ENCODE assay signal across 1 cellular context in the genomic region with DNA sequence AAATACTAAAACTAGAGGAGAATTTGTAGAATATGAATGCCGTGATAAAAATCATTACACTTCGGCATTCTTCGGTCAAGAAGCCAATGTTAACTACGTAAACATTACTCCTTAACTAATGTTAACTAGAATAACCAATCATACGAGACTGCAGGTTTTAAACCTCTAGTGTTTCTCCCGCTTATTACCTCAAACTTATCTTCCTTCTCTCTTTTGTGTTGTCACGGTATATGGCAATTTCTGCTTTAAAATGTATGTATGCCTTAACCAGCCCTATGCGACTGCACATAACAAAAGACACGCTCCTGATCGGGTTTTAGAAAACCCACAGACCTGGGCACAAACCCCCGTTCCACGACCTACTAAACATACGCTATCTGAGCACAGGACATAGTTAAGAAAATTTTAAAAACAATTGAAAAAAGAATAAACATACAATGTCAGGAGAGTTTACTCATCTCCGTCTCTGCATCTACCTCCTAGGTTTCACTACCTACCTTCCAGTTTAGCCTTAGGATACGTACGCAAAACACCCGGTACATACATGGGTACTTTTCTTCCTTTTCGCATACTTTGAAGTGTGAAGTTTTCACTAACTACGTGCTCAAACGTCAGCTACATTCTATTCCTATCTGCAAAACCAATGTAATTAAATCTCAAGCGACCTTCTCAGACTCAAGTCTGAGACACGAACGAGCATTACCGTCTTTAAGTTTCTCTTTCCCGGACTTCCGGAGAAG.
TF ChIP-seq lines count a peak whose summit lies in the region.

No MANE protein-coding gene starts in this region.

TF ChIP-seq in HepG2, 621 proteins besides CTCF, POLR2A, EP300 and RAD21:
- TF ChIP-seq ZFP36L1 (CRISPR knock-in tag; IDR thresholded peaks at IDR 0.05) (0 out of 2 replicates have a peak, but pooled peaks have one; percentile 46), SOX5 (CRISPR knock-in tag; IDR thresholded peaks at IDR 0.05; ENCODE audit: borderline replicate concordance) (0 out of 2 replicates have a peak, but pooled peaks have one; percentile 11), NBN (conservative IDR thresholded peaks at IDR 0.05) (no peak), NFYB (CRISPR knock-in tag; IDR thresholded peaks at IDR 0.05) (peak; percentile 35; the same call in 1 of the 2 replicates)
- TF ChIP-seq, protein P1, sequence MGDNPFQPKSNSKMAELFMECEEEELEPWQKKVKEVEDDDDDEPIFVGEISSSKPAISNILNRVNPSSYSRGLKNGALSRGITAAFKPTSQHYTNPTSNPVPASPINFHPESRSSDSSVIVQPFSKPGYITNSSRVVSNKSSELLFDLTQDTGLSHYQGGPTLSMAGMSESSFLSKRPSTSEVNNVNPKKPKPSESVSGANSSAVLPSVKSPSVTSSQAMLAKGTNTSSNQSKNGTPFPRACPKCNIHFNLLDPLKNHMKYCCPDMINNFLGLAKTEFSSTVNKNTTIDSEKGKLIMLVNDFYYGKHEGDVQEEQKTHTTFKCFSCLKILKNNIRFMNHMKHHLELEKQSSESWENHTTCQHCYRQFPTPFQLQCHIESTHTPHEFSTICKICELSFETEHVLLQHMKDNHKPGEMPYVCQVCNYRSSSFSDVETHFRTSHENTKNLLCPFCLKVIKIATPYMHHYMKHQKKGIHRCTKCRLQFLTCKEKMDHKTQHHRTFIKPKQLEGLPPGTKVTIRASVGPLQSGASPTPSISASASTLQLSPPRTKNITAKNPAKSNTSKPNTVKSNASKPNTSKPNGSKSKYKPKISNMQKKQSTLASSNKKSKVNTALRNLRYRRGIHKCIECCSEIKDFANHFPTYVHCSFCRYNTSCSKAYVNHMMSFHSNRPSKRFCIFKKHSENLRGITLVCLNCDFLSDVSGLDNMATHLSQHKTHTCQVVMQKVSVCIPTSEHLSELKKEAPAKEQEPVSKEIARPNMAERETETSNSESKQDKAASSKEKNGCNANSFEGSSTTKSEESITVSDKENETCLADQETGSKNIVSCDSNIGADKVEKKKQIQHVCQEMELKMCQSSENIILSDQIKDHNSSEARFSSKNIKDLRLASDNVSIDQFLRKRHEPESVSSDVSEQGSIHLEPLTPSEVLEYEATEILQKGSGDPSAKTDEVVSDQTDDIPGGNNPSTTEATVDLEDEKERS (CRISPR knock-in tag; IDR thresholded peaks at IDR 0.05): 0 out of 2 replicates have a peak, but pooled peaks have one; percentile 5
- TF ChIP-seq, protein P2, sequence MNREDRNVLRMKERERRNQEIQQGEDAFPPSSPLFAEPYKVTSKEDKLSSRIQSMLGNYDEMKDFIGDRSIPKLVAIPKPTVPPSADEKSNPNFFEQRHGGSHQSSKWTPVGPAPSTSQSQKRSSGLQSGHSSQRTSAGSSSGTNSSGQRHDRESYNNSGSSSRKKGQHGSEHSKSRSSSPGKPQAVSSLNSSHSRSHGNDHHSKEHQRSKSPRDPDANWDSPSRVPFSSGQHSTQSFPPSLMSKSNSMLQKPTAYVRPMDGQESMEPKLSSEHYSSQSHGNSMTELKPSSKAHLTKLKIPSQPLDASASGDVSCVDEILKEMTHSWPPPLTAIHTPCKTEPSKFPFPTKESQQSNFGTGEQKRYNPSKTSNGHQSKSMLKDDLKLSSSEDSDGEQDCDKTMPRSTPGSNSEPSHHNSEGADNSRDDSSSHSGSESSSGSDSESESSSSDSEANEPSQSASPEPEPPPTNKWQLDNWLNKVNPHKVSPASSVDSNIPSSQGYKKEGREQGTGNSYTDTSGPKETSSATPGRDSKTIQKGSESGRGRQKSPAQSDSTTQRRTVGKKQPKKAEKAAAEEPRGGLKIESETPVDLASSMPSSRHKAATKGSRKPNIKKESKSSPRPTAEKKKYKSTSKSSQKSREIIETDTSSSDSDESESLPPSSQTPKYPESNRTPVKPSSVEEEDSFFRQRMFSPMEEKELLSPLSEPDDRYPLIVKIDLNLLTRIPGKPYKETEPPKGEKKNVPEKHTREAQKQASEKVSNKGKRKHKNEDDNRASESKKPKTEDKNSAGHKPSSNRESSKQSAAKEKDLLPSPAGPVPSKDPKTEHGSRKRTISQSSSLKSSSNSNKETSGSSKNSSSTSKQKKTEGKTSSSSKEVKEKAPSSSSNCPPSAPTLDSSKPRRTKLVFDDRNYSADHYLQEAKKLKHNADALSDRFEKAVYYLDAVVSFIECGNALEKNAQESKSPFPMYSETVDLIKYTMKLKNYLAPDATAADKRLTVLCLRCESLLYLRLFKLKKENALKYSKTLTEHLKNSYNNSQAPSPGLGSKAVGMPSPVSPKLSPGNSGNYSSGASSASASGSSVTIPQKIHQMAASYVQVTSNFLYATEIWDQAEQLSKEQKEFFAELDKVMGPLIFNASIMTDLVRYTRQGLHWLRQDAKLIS (CRISPR knock-in tag; IDR thresholded peaks at IDR 0.05): 0 out of 2 replicates have a peak, but pooled peaks have one; percentile 15
